Comparison of ENCODE assay signal across 1 cellular context in genomic region chr2:138942466-138942865, GRCh38.
TF ChIP-seq lines count a peak whose summit lies in the region.

No MANE protein-coding gene starts in this region.

TF ChIP-seq in HepG2, 621 proteins besides CTCF, POLR2A, EP300 and RAD21 (continued from another document and continues in another):
- TF ChIP-seq, protein P1, sequence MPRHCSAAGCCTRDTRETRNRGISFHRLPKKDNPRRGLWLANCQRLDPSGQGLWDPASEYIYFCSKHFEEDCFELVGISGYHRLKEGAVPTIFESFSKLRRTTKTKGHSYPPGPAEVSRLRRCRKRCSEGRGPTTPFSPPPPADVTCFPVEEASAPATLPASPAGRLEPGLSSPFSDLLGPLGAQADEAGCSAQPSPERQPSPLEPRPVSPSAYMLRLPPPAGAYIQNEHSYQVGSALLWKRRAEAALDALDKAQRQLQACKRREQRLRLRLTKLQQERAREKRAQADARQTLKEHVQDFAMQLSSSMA (CRISPR knock-in tag; IDR thresholded peaks at IDR 0.05), result no peak
- TF ChIP-seq MATR3 (CRISPR knock-in tag; IDR thresholded peaks at IDR 0.05), result no peak
- no peak for TF ChIP-seq GLI4 (CRISPR knock-in tag; IDR thresholded peaks at IDR 0.05; ENCODE audit: borderline replicate concordance)
- no peak for TF ChIP-seq ZNF747 (CRISPR knock-in tag; IDR thresholded peaks at IDR 0.05; ENCODE audit: borderline replicate concordance)
- no peak for TF ChIP-seq EHMT2 (IDR thresholded peaks at IDR 0.05; ENCODE audit: borderline replicate concordance, low read depth, low read length)
- TF ChIP-seq RARG (CRISPR knock-in tag; IDR thresholded peaks at IDR 0.05; ENCODE audit: low read depth), result no peak
- no peak for TF ChIP-seq E2F1 (CRISPR knock-in tag; IDR thresholded peaks at IDR 0.05)
- no peak for TF ChIP-seq ZNF891 (CRISPR knock-in tag; IDR thresholded peaks at IDR 0.05)
- TF ChIP-seq YY1 (IDR thresholded peaks at IDR 0.05; ENCODE audit: insufficient read depth, insufficient replicate concordance, low read depth, low read length), result no peak
- no peak for TF ChIP-seq ZSCAN29 (CRISPR knock-in tag; conservative IDR thresholded peaks at IDR 0.05)
- no peak for TF ChIP-seq POLR2AphosphoS2 (IDR thresholded peaks at IDR 0.05; ENCODE audit: low read depth, low read length)
- no peak for TF ChIP-seq ZNF143 (CRISPR knock-in tag; IDR thresholded peaks at IDR 0.05)
- TF ChIP-seq, protein P2, sequence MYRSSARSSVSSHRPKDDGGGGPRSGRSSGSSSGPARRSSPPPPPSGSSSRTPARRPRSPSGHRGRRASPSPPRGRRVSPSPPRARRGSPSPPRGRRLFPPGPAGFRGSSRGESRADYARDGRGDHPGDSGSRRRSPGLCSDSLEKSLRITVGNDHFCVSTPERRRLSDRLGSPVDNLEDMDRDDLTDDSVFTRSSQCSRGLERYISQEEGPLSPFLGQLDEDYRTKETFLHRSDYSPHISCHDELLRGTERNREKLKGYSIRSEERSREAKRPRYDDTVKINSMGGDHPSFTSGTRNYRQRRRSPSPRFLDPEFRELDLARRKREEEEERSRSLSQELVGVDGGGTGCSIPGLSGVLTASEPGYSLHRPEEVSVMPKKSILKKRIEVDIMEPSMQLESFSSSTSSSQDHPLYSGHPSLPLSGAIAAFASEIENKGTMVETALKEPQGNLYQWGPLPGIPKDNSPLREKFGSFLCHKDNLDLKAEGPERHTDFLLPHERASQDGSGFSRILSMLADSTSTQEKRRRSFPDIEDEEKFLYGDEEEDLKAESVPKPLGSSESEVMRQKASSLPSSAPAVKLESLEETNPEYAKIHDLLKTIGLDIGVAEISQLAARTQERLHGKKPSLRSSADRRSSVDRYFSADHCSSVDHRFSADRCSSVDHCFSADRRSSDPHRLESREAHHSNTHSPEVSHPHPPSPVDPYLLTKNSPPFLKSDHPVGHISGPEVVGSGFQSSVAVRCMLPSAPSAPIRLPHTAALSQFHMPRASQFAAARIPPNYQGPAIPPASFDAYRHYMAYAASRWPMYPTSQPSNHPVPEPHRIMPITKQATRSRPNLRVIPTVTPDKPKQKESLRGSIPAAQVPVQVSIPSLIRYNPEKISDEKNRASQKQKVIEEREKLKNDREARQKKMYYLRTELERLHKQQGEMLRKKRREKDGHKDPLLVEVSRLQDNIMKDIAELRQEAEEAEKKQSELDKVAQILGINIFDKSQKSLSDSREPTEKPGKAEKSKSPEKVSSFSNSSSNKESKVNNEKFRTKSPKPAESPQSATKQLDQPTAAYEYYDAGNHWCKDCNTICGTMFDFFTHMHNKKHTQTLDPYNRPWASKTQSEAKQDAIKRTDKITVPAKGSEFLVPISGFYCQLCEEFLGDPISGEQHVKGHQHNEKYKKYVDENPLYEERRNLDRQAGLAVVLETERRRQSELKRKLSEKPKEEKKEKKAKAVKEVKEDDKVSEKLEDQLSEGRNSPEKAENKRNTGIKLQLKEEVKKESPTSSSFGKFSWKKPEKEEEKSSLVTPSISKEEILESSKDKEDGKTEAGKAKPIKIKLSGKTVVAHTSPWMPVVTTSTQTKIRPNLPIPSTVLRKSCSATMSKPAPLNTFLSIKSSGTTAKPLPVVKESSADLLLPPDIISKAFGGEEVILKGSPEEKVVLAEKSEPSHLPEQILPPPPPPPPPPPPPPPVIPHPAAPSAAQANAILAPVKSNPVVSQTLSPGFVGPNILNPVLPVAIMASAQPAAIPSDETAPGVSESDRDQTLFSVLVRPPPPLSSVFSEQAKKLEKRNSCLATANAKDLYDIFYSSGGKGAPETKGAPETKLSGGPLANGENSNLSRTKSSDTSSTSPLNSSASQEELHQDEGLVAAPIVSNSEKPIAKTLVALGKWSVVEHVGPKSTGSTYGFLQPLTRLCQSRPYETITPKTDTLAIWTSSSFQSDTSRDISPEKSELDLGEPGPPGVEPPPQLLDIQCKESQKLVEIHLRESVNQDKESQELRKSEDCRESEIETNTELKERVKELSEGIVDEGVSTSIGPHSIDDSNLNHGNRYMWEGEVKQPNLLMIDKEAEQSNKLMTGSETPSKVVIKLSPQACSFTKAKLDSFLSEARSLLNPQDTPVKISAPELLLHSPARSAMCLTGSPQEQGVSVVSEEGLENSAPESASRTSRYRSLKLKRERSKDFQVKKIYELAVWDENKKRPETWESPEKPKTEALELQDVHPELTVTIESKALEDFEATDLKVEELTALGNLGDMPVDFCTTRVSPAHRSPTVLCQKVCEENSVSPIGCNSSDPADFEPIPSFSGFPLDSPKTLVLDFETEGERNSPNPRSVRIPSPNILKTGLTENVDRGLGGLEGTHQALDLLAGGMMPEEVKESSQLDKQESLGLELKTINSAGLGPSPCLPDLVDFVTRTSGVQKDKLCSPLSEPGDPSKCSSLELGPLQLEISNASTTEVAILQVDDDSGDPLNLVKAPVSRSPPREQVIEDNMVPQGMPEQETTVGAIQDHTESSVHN (CRISPR knock-in tag; IDR thresholded peaks at IDR 0.05), result 0 out of 2 replicates have a peak, but pooled peaks have one; percentile 52
- no peak for TF ChIP-seq DNMT3B (CRISPR knock-in tag; conservative IDR thresholded peaks at IDR 0.05)
- no peak for TF ChIP-seq PRPF4 (IDR thresholded peaks at IDR 0.05; ENCODE audit: low read depth, low read length, poor library complexity, severe bottlenecking)
- TF ChIP-seq CENPT (CRISPR knock-in tag; IDR thresholded peaks at IDR 0.05; ENCODE audit: low read depth), result no peak
- TF ChIP-seq ETV5 (CRISPR knock-in tag; IDR thresholded peaks at IDR 0.05; ENCODE audit: borderline replicate concordance), result peak; percentile 62; the same call in 1 of the 2 replicates
- no peak for TF ChIP-seq ZC3H13 (CRISPR knock-in tag; IDR thresholded peaks at IDR 0.05)
- no peak for TF ChIP-seq ZNF639 (CRISPR knock-in tag; conservative IDR thresholded peaks at IDR 0.05)
- TF ChIP-seq ZBTB1 (CRISPR knock-in tag; IDR thresholded peaks at IDR 0.05; ENCODE audit: borderline replicate concordance), result no peak
- TF ChIP-seq GABPB1 (CRISPR knock-in tag; IDR thresholded peaks at IDR 0.05), result peak; percentile 70
- TF ChIP-seq CBX2 (IDR thresholded peaks at IDR 0.05; ENCODE audit: low read depth, low read length), result no peak
- TF ChIP-seq CBX2 (CRISPR knock-in tag; IDR thresholded peaks at IDR 0.05; ENCODE audit: low read depth), result no peak
- TF ChIP-seq REPIN1 (CRISPR knock-in tag; IDR thresholded peaks at IDR 0.05; ENCODE audit: borderline replicate concordance, low read depth), result no peak
- TF ChIP-seq ZEB1 (IDR thresholded peaks at IDR 0.05; ENCODE audit: insufficient replicate concordance, low read depth), result no peak
- TF ChIP-seq ZNF816 (CRISPR knock-in tag; IDR thresholded peaks at IDR 0.05; ENCODE audit: borderline replicate concordance), result no peak
- no peak for TF ChIP-seq SSRP1 (CRISPR knock-in tag; IDR thresholded peaks at IDR 0.05)
- TF ChIP-seq, protein P3, sequence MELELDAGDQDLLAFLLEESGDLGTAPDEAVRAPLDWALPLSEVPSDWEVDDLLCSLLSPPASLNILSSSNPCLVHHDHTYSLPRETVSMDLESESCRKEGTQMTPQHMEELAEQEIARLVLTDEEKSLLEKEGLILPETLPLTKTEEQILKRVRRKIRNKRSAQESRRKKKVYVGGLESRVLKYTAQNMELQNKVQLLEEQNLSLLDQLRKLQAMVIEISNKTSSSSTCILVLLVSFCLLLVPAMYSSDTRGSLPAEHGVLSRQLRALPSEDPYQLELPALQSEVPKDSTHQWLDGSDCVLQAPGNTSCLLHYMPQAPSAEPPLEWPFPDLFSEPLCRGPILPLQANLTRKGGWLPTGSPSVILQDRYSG (CRISPR knock-in tag; IDR thresholded peaks at IDR 0.05), result no peak
- no peak for TF ChIP-seq SP2 (CRISPR knock-in tag; IDR thresholded peaks at IDR 0.05)
- TF ChIP-seq, protein P4, sequence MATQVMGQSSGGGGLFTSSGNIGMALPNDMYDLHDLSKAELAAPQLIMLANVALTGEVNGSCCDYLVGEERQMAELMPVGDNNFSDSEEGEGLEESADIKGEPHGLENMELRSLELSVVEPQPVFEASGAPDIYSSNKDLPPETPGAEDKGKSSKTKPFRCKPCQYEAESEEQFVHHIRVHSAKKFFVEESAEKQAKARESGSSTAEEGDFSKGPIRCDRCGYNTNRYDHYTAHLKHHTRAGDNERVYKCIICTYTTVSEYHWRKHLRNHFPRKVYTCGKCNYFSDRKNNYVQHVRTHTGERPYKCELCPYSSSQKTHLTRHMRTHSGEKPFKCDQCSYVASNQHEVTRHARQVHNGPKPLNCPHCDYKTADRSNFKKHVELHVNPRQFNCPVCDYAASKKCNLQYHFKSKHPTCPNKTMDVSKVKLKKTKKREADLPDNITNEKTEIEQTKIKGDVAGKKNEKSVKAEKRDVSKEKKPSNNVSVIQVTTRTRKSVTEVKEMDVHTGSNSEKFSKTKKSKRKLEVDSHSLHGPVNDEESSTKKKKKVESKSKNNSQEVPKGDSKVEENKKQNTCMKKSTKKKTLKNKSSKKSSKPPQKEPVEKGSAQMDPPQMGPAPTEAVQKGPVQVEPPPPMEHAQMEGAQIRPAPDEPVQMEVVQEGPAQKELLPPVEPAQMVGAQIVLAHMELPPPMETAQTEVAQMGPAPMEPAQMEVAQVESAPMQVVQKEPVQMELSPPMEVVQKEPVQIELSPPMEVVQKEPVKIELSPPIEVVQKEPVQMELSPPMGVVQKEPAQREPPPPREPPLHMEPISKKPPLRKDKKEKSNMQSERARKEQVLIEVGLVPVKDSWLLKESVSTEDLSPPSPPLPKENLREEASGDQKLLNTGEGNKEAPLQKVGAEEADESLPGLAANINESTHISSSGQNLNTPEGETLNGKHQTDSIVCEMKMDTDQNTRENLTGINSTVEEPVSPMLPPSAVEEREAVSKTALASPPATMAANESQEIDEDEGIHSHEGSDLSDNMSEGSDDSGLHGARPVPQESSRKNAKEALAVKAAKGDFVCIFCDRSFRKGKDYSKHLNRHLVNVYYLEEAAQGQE (IDR thresholded peaks at IDR 0.05; ENCODE audit: borderline replicate concordance in 1 of 2, low read depth in 1 of 2, low read length in 2 of 2), result no peak
- TF ChIP-seq ZNF234 (CRISPR knock-in tag; conservative IDR thresholded peaks at IDR 0.05), result no peak
- no peak for TF ChIP-seq U2AF2 (IDR thresholded peaks at IDR 0.05; ENCODE audit: low read depth, low read length)
- TF ChIP-seq UBTF (CRISPR knock-in tag; IDR thresholded peaks at IDR 0.05), result no peak
- peak; percentile 47; the same call in 1 of the 2 replicates for TF ChIP-seq KDM2A (CRISPR knock-in tag; IDR thresholded peaks at IDR 0.05; ENCODE audit: borderline replicate concordance, low read depth)
- TF ChIP-seq ZBTB26 (CRISPR knock-in tag; IDR thresholded peaks at IDR 0.05; ENCODE audit: borderline replicate concordance), result no peak
- TF ChIP-seq ZNF282 (IDR thresholded peaks at IDR 0.05; ENCODE audit: partially characterized antibody), result no peak
- peak; percentile 59 for TF ChIP-seq SPEN (CRISPR knock-in tag; IDR thresholded peaks at IDR 0.05; ENCODE audit: low read depth)
- 0 out of 2 replicates have a peak, but pooled peaks have one; percentile 32 for TF ChIP-seq KMT2B (CRISPR knock-in tag; IDR thresholded peaks at IDR 0.05)
- TF ChIP-seq RBM22 (optimal IDR thresholded peaks at IDR 0.05; ENCODE audit: low read length), result no peak
- TF ChIP-seq HBP1 (CRISPR knock-in tag; IDR thresholded peaks at IDR 0.05; ENCODE audit: low read depth), result no peak
- no peak for TF ChIP-seq SALL2 (CRISPR knock-in tag; IDR thresholded peaks at IDR 0.05)
- TF ChIP-seq SCMH1 (CRISPR knock-in tag; IDR thresholded peaks at IDR 0.05; ENCODE audit: borderline replicate concordance), result no peak
